16 cellular contexts compared by ENCODE assay signal in the genomic region with DNA sequence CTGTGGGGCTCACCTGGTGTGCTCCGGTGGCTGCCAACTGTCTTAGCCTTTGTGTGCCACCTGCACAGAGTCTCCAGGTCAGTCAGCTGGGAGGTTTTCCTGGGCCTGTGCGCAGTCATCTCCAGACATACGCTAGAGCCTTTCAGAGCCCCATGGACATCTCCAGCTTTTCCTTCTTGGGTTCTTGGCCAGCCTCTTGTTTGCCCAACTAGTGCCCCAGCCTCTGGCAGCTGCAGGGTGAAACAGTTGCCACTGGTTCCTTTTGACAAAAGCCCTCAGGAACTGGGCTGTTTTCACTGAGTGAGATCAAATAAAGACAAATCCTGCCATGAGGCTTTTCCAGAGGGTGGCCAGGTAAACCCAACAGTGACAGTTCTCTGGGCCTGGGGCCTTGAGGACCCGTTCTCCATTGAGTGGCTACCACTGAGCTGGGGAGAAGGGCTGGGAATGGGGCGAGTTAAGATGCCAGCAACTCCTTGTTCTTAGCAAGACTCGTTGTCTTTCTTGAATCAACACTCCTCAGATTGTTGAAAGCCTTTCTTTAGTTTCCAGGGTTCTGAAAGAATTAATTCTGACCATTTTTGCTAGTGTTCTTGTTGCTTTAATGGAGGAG. TPM values are rescaled to one million over a fixed set of nuclear protein-coding genes. Genes with fewer than 3 reads are reported as not detected.
A peak's percentile ranks its signal among the peaks of the same experiment; 100 is the strongest.
DNase-seq lines count a peak whose midpoint lies in the region; ATAC-seq, FAIRE-seq and TF ChIP-seq lines count a peak whose summit lies in the region.
"Had no signal": no experiment of that assay in that cellular context is flagged by ENCODE, and none has a peak within 500 bp of the region (broad histone marks: within the 10 kb centered on the region; RNA-seq: fewer than 3 reads in every experiment).

No MANE protein-coding gene starts in this region.

- H3K27ac Mint-ChIP-seq in activated T-cell treated with anti-CD3 and anti-CD28 coated beads, Interleukin-2, amount 50 U/mL, for 72 hours: peak overlapping the region; percentile 79
- H3K27ac Mint-ChIP-seq in activated CD8-positive, alpha-beta T cell treated with anti-CD3 and anti-CD28 coated beads for 36 hours: peak overlapping the region; percentile 86
- peak overlapping the region; percentile 87 to 97 (median 92) for H3K27ac Mint-ChIP-seq in naive thymus-derived CD4-positive, alpha-beta T cell

- no peak overlapping the region for H3K4me3 ChIP-seq in naive thymus-derived CD4-positive, alpha-beta T cell (ENCODE audit: low read length)
- H3K4me3 ChIP-seq in small intestine (ENCODE audit: low read depth in 1 of 2, low read length in 2 of 2): no peak overlapping the region
- H3K4me3 ChIP-seq: sigmoid colon had no signal

- H3K36me3 Mint-ChIP-seq in activated T-cell treated with anti-CD3 and anti-CD28 coated beads, Interleukin-2, amount 50 U/mL, for 72 hours (ENCODE audit: insufficient read depth in 2 of 2): peaks cover 16 to 41% of the 10 kb centered on the region in 2 donors
- H3K36me3 Mint-ChIP-seq in activated T-cell treated with anti-CD3 and anti-CD28 coated beads, Interleukin-2, amount 50 U/mL, for 4 hours (ENCODE audit: insufficient read depth): peaks cover 40% of the 10 kb centered on the region
- H3K36me3 Mint-ChIP-seq in activated CD8-positive, alpha-beta T cell treated with anti-CD3 and anti-CD28 coated beads for 36 hours (ENCODE audit: low read depth): peaks cover 84% of the 10 kb centered on the region
- peaks cover 3 to 44% (median 29%) of the 10 kb centered on the region in 5 donors for H3K36me3 Mint-ChIP-seq in naive thymus-derived CD4-positive, alpha-beta T cell

- H3K4me3 Mint-ChIP-seq in activated T-cell treated with anti-CD3 and anti-CD28 coated beads, Interleukin-2, amount 50 U/mL, for 72 hours: peak overlapping the region; percentile 5 to 63
- no peak overlapping the region for H3K4me3 Mint-ChIP-seq in activated T-cell treated with anti-CD3 and anti-CD28 coated beads, Interleukin-2, amount 50 U/mL, for 4 hours
- H3K4me3 Mint-ChIP-seq in activated CD8-positive, alpha-beta T cell treated with anti-CD3 and anti-CD28 coated beads for 36 hours: no peak overlapping the region
- H3K4me3 Mint-ChIP-seq in naive thymus-derived CD4-positive, alpha-beta T cell: peak overlapping the region in 9 of 10 donors; percentile 70 to 96 (median 82)

- peak overlapping the region; percentile 78 for H3K27ac ChIP-seq in naive thymus-derived CD4-positive, alpha-beta T cell (ENCODE audit: low read depth, low read length)
- H3K27ac ChIP-seq in small intestine (ENCODE audit: low read depth in 1 of 2, low read length in 1 of 2): no peak overlapping the region
- H3K27ac ChIP-seq: foreskin keratinocyte, sigmoid colon had no signal

- POLR2A ChIA-PET in activated CD8-positive, alpha-beta T cell treated with anti-CD3 and anti-CD28 coated beads for 36 hours (lab: Charles Lee): interaction anchor here (1.0 to 3.8 kb wide), 2 partner anchors 13 to 23 kb away, joined by 3 to 36 read pairs; no protein-coding TSS in a partner anchor
- POLR2A ChIA-PET in naive thymus-derived CD4-positive, alpha-beta T cell (lab: Charles Lee): no interaction called here

- WGBS in small intestine, 3 donors: 93 to 97% (median 96%) methylated on average over 6 of the region's 6 CpGs

- H3K9me3 ChIP-seq in naive thymus-derived CD4-positive, alpha-beta T cell (ENCODE audit: control insufficient read depth in 2 of 3, low read length in 3 of 3): no peaks in the 10 kb centered on the region
- H3K9me3 ChIP-seq in small intestine (ENCODE audit: control insufficient read depth, low read depth): no peaks in the 10 kb centered on the region
- H3K9me3 ChIP-seq: sigmoid colon had no signal

- H3K4me1 ChIP-seq in naive thymus-derived CD4-positive, alpha-beta T cell (ENCODE audit: control insufficient read depth in 2 of 2, insufficient read depth in 2 of 2, low read length in 2 of 2): peaks cover 24 to 29% of the 10 kb centered on the region in 2 donors
- no peaks in the 10 kb centered on the region for H3K4me1 ChIP-seq in small intestine (ENCODE audit: control insufficient read depth in 2 of 2, insufficient read depth in 1 of 2, low read depth in 1 of 2, low read length in 1 of 2)
- H3K4me1 ChIP-seq: sigmoid colon had no signal

- no peaks in the 10 kb centered on the region for H3K9me3 Mint-ChIP-seq in activated T-cell treated with anti-CD3 and anti-CD28 coated beads, Interleukin-2, amount 50 U/mL, for 72 hours
- no peaks in the 10 kb centered on the region for H3K9me3 Mint-ChIP-seq in activated T-cell treated with anti-CD3 and anti-CD28 coated beads, Interleukin-2, amount 50 U/mL, for 4 hours
- H3K9me3 Mint-ChIP-seq in activated CD8-positive, alpha-beta T cell treated with anti-CD3 and anti-CD28 coated beads for 36 hours: peaks cover 8% of the 10 kb centered on the region
- H3K9me3 Mint-ChIP-seq in naive thymus-derived CD4-positive, alpha-beta T cell: peaks cover 0 to 5% (median 0%) of the 10 kb centered on the region in 11 donors

- H3K4me1 Mint-ChIP-seq in activated T-cell treated with anti-CD3 and anti-CD28 coated beads, Interleukin-2, amount 50 U/mL, for 72 hours (ENCODE audit: low read depth): peaks cover 59% of the 10 kb centered on the region
- H3K4me1 Mint-ChIP-seq in activated T-cell treated with anti-CD3 and anti-CD28 coated beads, Interleukin-2, amount 50 U/mL, for 4 hours (ENCODE audit: low read depth): peaks cover 58% of the 10 kb centered on the region
- peaks cover 78% of the 10 kb centered on the region for H3K4me1 Mint-ChIP-seq in activated CD8-positive, alpha-beta T cell treated with anti-CD3 and anti-CD28 coated beads for 36 hours (ENCODE audit: low read depth)
- H3K4me1 Mint-ChIP-seq in naive thymus-derived CD4-positive, alpha-beta T cell: peaks cover 22 to 58% (median 46%) of the 10 kb centered on the region in 7 donors

- peaks cover 5 to 44% (median 18%) of the 10 kb centered on the region in 3 experiments for H3K36me3 ChIP-seq in naive thymus-derived CD4-positive, alpha-beta T cell (ENCODE audit: control insufficient read depth in 2 of 3, insufficient read depth in 3 of 3, low read length in 3 of 3)
- H3K36me3 ChIP-seq in small intestine (ENCODE audit: control insufficient read depth in 2 of 2, insufficient read depth in 2 of 2, low read length in 2 of 2): peaks cover 15 to 17% of the 10 kb centered on the region in 2 donors

- no peaks in the 10 kb centered on the region for H3K27me3 ChIP-seq in naive thymus-derived CD4-positive, alpha-beta T cell (ENCODE audit: control insufficient read depth in 2 of 2, insufficient read depth in 2 of 2, low read length in 2 of 2)
- no peaks in the 10 kb centered on the region for H3K27me3 ChIP-seq in small intestine (ENCODE audit: control insufficient read depth in 2 of 2, insufficient read depth in 2 of 2, low read length in 2 of 2)
- H3K27me3 ChIP-seq: foreskin keratinocyte, sigmoid colon had no signal

- intact Hi-C loops in activated CD8-positive, alpha-beta T cell treated with anti-CD3 and anti-CD28 coated beads for 36 hours (cut with micrococcal nuclease): no loop called here
- intact Hi-C loops in naive thymus-derived CD4-positive, alpha-beta T cell (cut with micrococcal nuclease): no loop called here

- ATAC-seq in activated T-cell treated with anti-CD3 and anti-CD28 coated beads, Interleukin-2, amount 50 U/mL, for 72 hours (replicated peaks in 1 of 2): no peak
- no peak for ATAC-seq in activated T-cell treated with anti-CD3 and anti-CD28 coated beads, Interleukin-2, amount 50 U/mL, for 4 hours
- no peak for ATAC-seq in activated CD8-positive, alpha-beta T cell treated with anti-CD3 and anti-CD28 coated beads for 36 hours
- no peak for ATAC-seq in naive thymus-derived CD4-positive, alpha-beta T cell
- ATAC-seq: activated CD4-positive, CD25-positive, alpha-beta regulatory T cell treated with anti-CD3 and anti-CD28 coated beads, Interleukin-2, amount 50 U/mL, for 24 hours; foreskin keratinocyte; left lobe of liver had no signal

- H3K27me3 Mint-ChIP-seq in activated T-cell treated with anti-CD3 and anti-CD28 coated beads, Interleukin-2, amount 50 U/mL, for 72 hours (ENCODE audit: low read depth): no peaks in the 10 kb centered on the region
- no peaks in the 10 kb centered on the region for H3K27me3 Mint-ChIP-seq in activated T-cell treated with anti-CD3 and anti-CD28 coated beads, Interleukin-2, amount 50 U/mL, for 4 hours (ENCODE audit: low read depth)
- no peaks in the 10 kb centered on the region for H3K27me3 Mint-ChIP-seq in activated CD8-positive, alpha-beta T cell treated with anti-CD3 and anti-CD28 coated beads for 36 hours
- H3K27me3 Mint-ChIP-seq in naive thymus-derived CD4-positive, alpha-beta T cell: no peaks in the 10 kb centered on the region

- TF ChIP-seq CTCF in activated CD8-positive, alpha-beta T cell treated with anti-CD3 and anti-CD28 coated beads for 36 hours (IDR thresholded peaks at IDR 0.05): no peak

- DNase-seq in activated T-cell treated with anti-CD3 and anti-CD28 coated beads, Interleukin-2, amount 50 U/mL, for 72 hours: no peak
- DNase-seq in activated T-cell treated with anti-CD3 and anti-CD28 coated beads, Interleukin-2, amount 50 U/mL, for 4 hours: no peak
- DNase-seq in activated CD8-positive, alpha-beta T cell treated with anti-CD3 and anti-CD28 coated beads for 36 hours: no peak
- DNase-seq in naive thymus-derived CD4-positive, alpha-beta T cell: no peak
- no peak for DNase-seq in SW 1271 (lab: John Stamatoyannopoulos, UW)
- no peak for DNase-seq in small intestine
- DNase-seq: activated T-cell treated with anti-CD3 and anti-CD28 coated beads, Interleukin-2, amount 50 U/mL, for 1 hour; COR-L47; EL; foreskin keratinocyte; NCI-H1694 treated with DMSO at 0.1 percent for 48 hours; SHP77; sigmoid colon; stimulated activated CD4-positive, alpha-beta T cell treated with anti-CD3 and anti-CD28 coated beads, Interleukin-2, amount 100 ng/mL, for 48 hours had no signal

- FAIRE-seq in small intestine (lab: Jason Lieb, UNC): no peak

- CTCF ChIA-PET in activated CD8-positive, alpha-beta T cell treated with anti-CD3 and anti-CD28 coated beads for 36 hours (lab: Charles Lee): interaction anchor here (0.7 kb wide), 1 partner anchor 12 kb away, joined by 3 read pairs; no protein-coding TSS in a partner anchor
- CTCF ChIA-PET in naive thymus-derived CD4-positive, alpha-beta T cell (lab: Charles Lee): no interaction called here

RNA-seq across cellular contexts. Expression of gene RANBP1, which starts 16.7 kb away (rescaled TPM):
- 100 to 1,000 TPM; 194 to 256 TPM for total RNA-seq in activated T-cell treated with anti-CD3 and anti-CD28 coated beads, Interleukin-2, amount 50 U/mL, for 72 hours
- 100 to 1,000 TPM; 453 to 533 (median 503) TPM for total RNA-seq in activated T-cell treated with anti-CD3 and anti-CD28 coated beads, Interleukin-2, amount 50 U/mL, for 4 hours
- total RNA-seq in activated CD8-positive, alpha-beta T cell treated with anti-CD3 and anti-CD28 coated beads for 36 hours: 100 to 1,000 TPM; 411 to 412 TPM
- 100 to 1,000 TPM in 1 of 5 experiments, 10 to 100 TPM in 4; 50.4 to 224 (median 74.8) TPM for total RNA-seq in naive thymus-derived CD4-positive, alpha-beta T cell
- polyA plus RNA-seq in naive thymus-derived CD4-positive, alpha-beta T cell: 10 to 100 TPM; 86.1 to 90.6 TPM
- 100 to 1,000 TPM in 1 of 3 donors, 10 to 100 TPM in 2; 61.5 to 184 (median 85.7) TPM for polyA plus RNA-seq in small intestine

RNA-seq across cellular contexts. Expression of gene TRMT2A, which starts 17.8 kb away (rescaled TPM):
- 10 to 100 TPM; 55.6 to 56.8 TPM for total RNA-seq in activated T-cell treated with anti-CD3 and anti-CD28 coated beads, Interleukin-2, amount 50 U/mL, for 72 hours
- 100 to 1,000 TPM; 143 to 161 (median 146) TPM for total RNA-seq in activated T-cell treated with anti-CD3 and anti-CD28 coated beads, Interleukin-2, amount 50 U/mL, for 4 hours
- 100 to 1,000 TPM; 101 to 105 TPM for total RNA-seq in activated CD8-positive, alpha-beta T cell treated with anti-CD3 and anti-CD28 coated beads for 36 hours
- total RNA-seq in naive thymus-derived CD4-positive, alpha-beta T cell: 100 to 1,000 TPM in 2 of 5 experiments, 10 to 100 TPM in 3; 92.0 to 134 (median 95.8) TPM
- polyA plus RNA-seq in naive thymus-derived CD4-positive, alpha-beta T cell: 10 to 100 TPM; 30.0 to 44.5 TPM
- 10 to 100 TPM; 30.5 to 38.5 (median 36.0) TPM for polyA plus RNA-seq in small intestine

RNA-seq across cellular contexts. Expression of gene DGCR8, which starts 19.2 kb away (rescaled TPM):
- total RNA-seq in activated T-cell treated with anti-CD3 and anti-CD28 coated beads, Interleukin-2, amount 50 U/mL, for 72 hours: 10 to 100 TPM; 44.2 to 46.6 TPM
- 10 to 100 TPM; 56.2 to 65.3 (median 60.9) TPM for total RNA-seq in activated T-cell treated with anti-CD3 and anti-CD28 coated beads, Interleukin-2, amount 50 U/mL, for 4 hours
- 10 to 100 TPM; 35.0 to 38.8 TPM for total RNA-seq in activated CD8-positive, alpha-beta T cell treated with anti-CD3 and anti-CD28 coated beads for 36 hours
- 10 to 100 TPM; 33.4 to 63.6 (median 41.1) TPM for total RNA-seq in naive thymus-derived CD4-positive, alpha-beta T cell
- polyA plus RNA-seq in naive thymus-derived CD4-positive, alpha-beta T cell: 1 to 10 TPM; 4.1 to 6.1 TPM
- 10 to 100 TPM; 17.0 to 18.1 (median 17.3) TPM for polyA plus RNA-seq in small intestine

RNA-seq across cellular contexts. Expression of gene ZDHHC8, which starts 32.4 kb away (rescaled TPM):
- 10 to 100 TPM; 41.6 to 47.6 TPM for total RNA-seq in activated T-cell treated with anti-CD3 and anti-CD28 coated beads, Interleukin-2, amount 50 U/mL, for 72 hours
- total RNA-seq in activated T-cell treated with anti-CD3 and anti-CD28 coated beads, Interleukin-2, amount 50 U/mL, for 4 hours: 10 to 100 TPM; 88.2 to 99.5 (median 89.5) TPM
- total RNA-seq in activated CD8-positive, alpha-beta T cell treated with anti-CD3 and anti-CD28 coated beads for 36 hours: 10 to 100 TPM; 44.5 to 44.8 TPM
- 10 to 100 TPM; 63.4 to 88.5 (median 79.2) TPM for total RNA-seq in naive thymus-derived CD4-positive, alpha-beta T cell
- polyA plus RNA-seq in naive thymus-derived CD4-positive, alpha-beta T cell: 1 to 10 TPM in 1 of 2 donors, under 1 TPM in 1; 0.95 to 4.3 TPM
- polyA plus RNA-seq in small intestine: 10 to 100 TPM in 2 of 3 donors, 1 to 10 TPM in 1; 3.8 to 18.2 (median 10.5) TPM

RNA-seq across cellular contexts. Expression of gene CCDC188, which starts 51.6 kb away (rescaled TPM):
- not detected for total RNA-seq in activated T-cell treated with anti-CD3 and anti-CD28 coated beads, Interleukin-2, amount 50 U/mL, for 72 hours
- total RNA-seq in activated T-cell treated with anti-CD3 and anti-CD28 coated beads, Interleukin-2, amount 50 U/mL, for 4 hours: not detected
- not detected for total RNA-seq in activated CD8-positive, alpha-beta T cell treated with anti-CD3 and anti-CD28 coated beads for 36 hours
- not detected for total RNA-seq in naive thymus-derived CD4-positive, alpha-beta T cell
- polyA plus RNA-seq in naive thymus-derived CD4-positive, alpha-beta T cell: not detected
- polyA plus RNA-seq in small intestine: 1 to 10 TPM in 1 of 3 donors, not detected in 2; 1.2 TPM
- total RNA-seq: foreskin keratinocyte, left lobe of liver had no signal
- polyA plus RNA-seq: foreskin keratinocyte had no signal

Comparison
In these comparisons a context has a peak if more than half of its experiments do, and no peak if none do; other contexts are left out.
1. H3K4me3 Mint-ChIP-seq: peak in activated T-cell treated with anti-CD3 and anti-CD28 coated beads, Interleukin-2, amount 50 U/mL, for 72 hours (2 of 2) and naive thymus-derived CD4-positive, alpha-beta T cell (9 of 10); none in activated T-cell treated with anti-CD3 and anti-CD28 coated beads, Interleukin-2, amount 50 U/mL, for 4 hours (single experiment) and activated CD8-positive, alpha-beta T cell treated with anti-CD3 and anti-CD28 coated beads for 36 hours (single experiment).
2. Peak in every context shown above with its lines, with median percentiles within 50 percentile points of each other: H3K27ac Mint-ChIP-seq.